Comparison of ENCODE assay signal across 11 cellular contexts in genomic region chr12:45200497-45201043, GRCh38. TPM values are rescaled to one million over a fixed set of nuclear protein-coding genes. Genes with fewer than 3 reads are reported as not detected.
DNase-seq lines count a peak whose midpoint lies in the region; ATAC-seq and TF ChIP-seq lines count a peak whose summit lies in the region.
"Had no signal": no experiment of that assay in that cellular context is flagged by ENCODE, and none has a peak within 500 bp of the region (broad histone marks: within the 10 kb centered on the region; RNA-seq: fewer than 3 reads in every experiment).

No MANE protein-coding gene starts in this region.

- H3K27ac Mint-ChIP-seq in activated CD8-positive, alpha-beta memory T cell treated with anti-CD3 and anti-CD28 coated beads, Interleukin-2, amount 10 ng/mL, durations not matched to agents 7 days and 5 days = no peak overlapping the region
- peak overlapping the region in 1 of 2 donors; percentile 39 for H3K27ac Mint-ChIP-seq in effector memory CD8-positive, alpha-beta T cell
- H3K27ac Mint-ChIP-seq: IgD-negative memory B cell, neural progenitor cell had no signal

- H3K4me3 ChIP-seq in PC-9 = no peak overlapping the region
- H3K4me3 ChIP-seq in esophagus squamous epithelium = no peak overlapping the region
- H3K4me3 ChIP-seq: neural progenitor cell had no signal

- H3K79me2 ChIP-seq in PC-9 (ENCODE audit: low read depth) = no peaks in the 10 kb centered on the region

- H3K4me3 Mint-ChIP-seq in activated CD8-positive, alpha-beta memory T cell treated with anti-CD3 and anti-CD28 coated beads, Interleukin-2, amount 10 ng/mL, durations not matched to agents 7 days and 5 days = peak overlapping the region; percentile 49
- H3K4me3 Mint-ChIP-seq in effector memory CD8-positive, alpha-beta T cell = peak overlapping the region; percentile 9 to 25
- H3K4me3 Mint-ChIP-seq: IgD-negative memory B cell, neural progenitor cell had no signal

- no peak for TF ChIP-seq POLR2A in esophagus squamous epithelium (IDR thresholded peaks at IDR 0.05)

- ATAC-seq in activated CD8-positive, alpha-beta memory T cell treated with anti-CD3 and anti-CD28 coated beads, Interleukin-2, amount 10 ng/mL, durations not matched to agents 7 days and 5 days = peak; percentile 33
- peak; percentile 17 for ATAC-seq in effector memory CD8-positive, alpha-beta T cell (replicated peaks)
- ATAC-seq in stimulated activated naive CD8-positive, alpha-beta T cell treated with anti-CD3 and anti-CD28 coated beads, Interleukin-15, Interleukin-2, amounts not matched to agents 100 U/mL and 50 U/mL, for 24 hours = peak; percentile 28
- no peak for ATAC-seq in HG03378 (IDR thresholded peaks at IDR 0.05; ENCODE audit: unreplicated experiment)
- no peak for ATAC-seq in HG03108 (IDR thresholded peaks at IDR 0.05; ENCODE audit: unreplicated experiment)

- H3K27me3 ChIP-seq in PC-9 (ENCODE audit: insufficient read depth, low read depth) (no peaks in the 10 kb centered on the region), esophagus squamous epithelium (no peaks in the 10 kb centered on the region)
- H3K27me3 ChIP-seq: neural progenitor cell had no signal

- H3K9me2 ChIP-seq in PC-9 (ENCODE audit: insufficient read depth) = no peaks in the 10 kb centered on the region

- H3K27ac ChIP-seq in PC-9 = no peak overlapping the region
- no peak overlapping the region for H3K27ac ChIP-seq in esophagus squamous epithelium
- H3K27ac ChIP-seq: neural progenitor cell had no signal

- peaks cover 18% of the 10 kb centered on the region for H3K4me1 Mint-ChIP-seq in activated CD8-positive, alpha-beta memory T cell treated with anti-CD3 and anti-CD28 coated beads, Interleukin-2, amount 10 ng/mL, durations not matched to agents 7 days and 5 days
- peaks cover 10 to 12% of the 10 kb centered on the region in 2 donors for H3K4me1 Mint-ChIP-seq in effector memory CD8-positive, alpha-beta T cell (ENCODE audit: low read depth in 2 of 2)
- H3K4me1 Mint-ChIP-seq: neural progenitor cell had no signal

- no peak for TF ChIP-seq CTCF in PC-9 (conservative IDR thresholded peaks at IDR 0.05)
- no peak for TF ChIP-seq CTCF in esophagus squamous epithelium (IDR thresholded peaks at IDR 0.05)

- BruUV-seq in PC-9 (replicated peaks; lab: Mats Ljungman, UMichigan) = no TSS peak

- H2AFZ ChIP-seq in PC-9 = no peak overlapping the region
- H2AFZ ChIP-seq: neural progenitor cell had no signal

- H3K9me3 Mint-ChIP-seq in activated CD8-positive, alpha-beta memory T cell treated with anti-CD3 and anti-CD28 coated beads, Interleukin-2, amount 10 ng/mL, durations not matched to agents 7 days and 5 days (ENCODE audit: low read depth) = no peaks in the 10 kb centered on the region
- no peaks in the 10 kb centered on the region for H3K9me3 Mint-ChIP-seq in effector memory CD8-positive, alpha-beta T cell
- H3K9me3 Mint-ChIP-seq: IgD-negative memory B cell, neural progenitor cell had no signal

- POLR2A ChIA-PET in PC-9 (lab: Charles Lee; ENCODE audit: unreplicated experiment) = no interaction called here

- intact Hi-C loops in PC-9 (cut with micrococcal nuclease; ENCODE audit: unreplicated experiment) (no loop called here), esophagus squamous epithelium (cut with DNase I) (no loop called here)

- H3K9me3 ChIP-seq in PC-9 (ENCODE audit: insufficient read depth, low read depth) = no peaks in the 10 kb centered on the region
- H3K9me3 ChIP-seq in esophagus squamous epithelium = no peaks in the 10 kb centered on the region

- H3F3A ChIP-seq in PC-9 (ENCODE audit: insufficient read depth, low read depth) = no peaks in the 10 kb centered on the region

- H3K4me1 ChIP-seq in PC-9 (replicated peaks; ENCODE audit: insufficient read depth) = 0 out of 2 replicates have a peak, but pooled peaks cover 9% of the 10 kb centered on the region
- H3K4me1 ChIP-seq in esophagus squamous epithelium = peaks cover 0 to 4% (median 0%) of the 10 kb centered on the region in 3 donors
- H3K4me1 ChIP-seq: neural progenitor cell had no signal

- H3K4me2 ChIP-seq in PC-9 = 0 out of 2 replicates have a peak overlapping the region, but pooled peaks have one; percentile 3
- H3K4me2 ChIP-seq: neural progenitor cell had no signal

- H3K27me3 Mint-ChIP-seq in activated CD8-positive, alpha-beta memory T cell treated with anti-CD3 and anti-CD28 coated beads, Interleukin-2, amount 10 ng/mL, durations not matched to agents 7 days and 5 days = no peaks in the 10 kb centered on the region
- H3K27me3 Mint-ChIP-seq in effector memory CD8-positive, alpha-beta T cell = no peaks in the 10 kb centered on the region
- H3K27me3 Mint-ChIP-seq: IgD-negative memory B cell had no signal

- CTCF ChIA-PET in activated CD8-positive, alpha-beta memory T cell treated with anti-CD3 and anti-CD28 coated beads, Interleukin-2, amount 10 ng/mL, durations not matched to agents 7 days and 5 days (lab: Charles Lee) = interaction anchor here (0.8 to 1.0 kb wide), 3 partner anchors 11 to 1135 kb away, joined by 3 read pairs; partner anchors contain the start of gene ANO6
- CTCF ChIA-PET in PC-9 (lab: Charles Lee) = no interaction called here

- WGBS in esophagus squamous epithelium, 2 donors = 43 to 70% methylated on average over 6 to 7 of the region's 7 CpGs

- H3K36me3 ChIP-seq in PC-9 (ENCODE audit: low read depth) (no peaks in the 10 kb centered on the region), esophagus squamous epithelium (no peaks in the 10 kb centered on the region)
- H3K36me3 ChIP-seq: neural progenitor cell had no signal

- no peak for DNase-seq in activated CD8-positive, alpha-beta memory T cell treated with anti-CD3 and anti-CD28 coated beads, Interleukin-2, amount 10 ng/mL, durations not matched to agents 7 days and 5 days
- no peak for DNase-seq in activated CD8-positive, alpha-beta memory T cell treated with anti-CD3 and anti-CD28 coated beads, Interleukin-2, amount 50 U/mL, for 48 hours
- no peak for DNase-seq in PC-9
- no peak for DNase-seq in effector memory CD8-positive, alpha-beta T cell
- no peak for DNase-seq in stimulated activated naive CD8-positive, alpha-beta T cell treated with anti-CD3 and anti-CD28 coated beads, Interleukin-15, Interleukin-2, amounts not matched to agents 100 U/mL and 50 U/mL, for 24 hours
- DNase-seq in esophagus squamous epithelium (lab: John Stamatoyannopoulos, UW) = no peak
- DNase-seq: aorta had no signal

- no peaks in the 10 kb centered on the region; the same call in 1 of the 2 replicates for H4K20me1 ChIP-seq in PC-9 (ENCODE audit: insufficient read depth)

- peaks cover 1% of the 10 kb centered on the region for H3K36me3 Mint-ChIP-seq in activated CD8-positive, alpha-beta memory T cell treated with anti-CD3 and anti-CD28 coated beads, Interleukin-2, amount 10 ng/mL, durations not matched to agents 7 days and 5 days
- no peaks in the 10 kb centered on the region for H3K36me3 Mint-ChIP-seq in effector memory CD8-positive, alpha-beta T cell (ENCODE audit: insufficient read depth)
- H3K36me3 Mint-ChIP-seq: neural progenitor cell had no signal

RNA-seq across cellular contexts. Expression of gene ANO6, which starts 15.3 kb away (rescaled TPM):
- 10 to 100 TPM; 21.7 to 22.6 TPM for total RNA-seq in activated CD8-positive, alpha-beta memory T cell treated with anti-CD3 and anti-CD28 coated beads, Interleukin-2, amount 10 ng/mL, durations not matched to agents 7 days and 5 days
- total RNA-seq in PC-9 (2021) (46.1 and 51.4 TPM in 2 replicates), esophagus squamous epithelium (10 to 100 TPM; 13.0 to 40.8 (median 25.1) TPM)

Comparison
In these comparisons a context has a peak if more than half of its experiments do, and no peak if none do; other contexts are left out.
1. ATAC-seq: peak in activated CD8-positive, alpha-beta memory T cell treated with anti-CD3 and anti-CD28 coated beads, Interleukin-2, amount 10 ng/mL, durations not matched to agents 7 days and 5 days (single experiment), effector memory CD8-positive, alpha-beta T cell (single experiment) and stimulated activated naive CD8-positive, alpha-beta T cell treated with anti-CD3 and anti-CD28 coated beads, Interleukin-15, Interleukin-2, amounts not matched to agents 100 U/mL and 50 U/mL, for 24 hours (single experiment); none in HG03378 (single experiment) and HG03108 (single experiment).